9 cellular contexts compared by ENCODE assay signal in the genomic region with DNA sequence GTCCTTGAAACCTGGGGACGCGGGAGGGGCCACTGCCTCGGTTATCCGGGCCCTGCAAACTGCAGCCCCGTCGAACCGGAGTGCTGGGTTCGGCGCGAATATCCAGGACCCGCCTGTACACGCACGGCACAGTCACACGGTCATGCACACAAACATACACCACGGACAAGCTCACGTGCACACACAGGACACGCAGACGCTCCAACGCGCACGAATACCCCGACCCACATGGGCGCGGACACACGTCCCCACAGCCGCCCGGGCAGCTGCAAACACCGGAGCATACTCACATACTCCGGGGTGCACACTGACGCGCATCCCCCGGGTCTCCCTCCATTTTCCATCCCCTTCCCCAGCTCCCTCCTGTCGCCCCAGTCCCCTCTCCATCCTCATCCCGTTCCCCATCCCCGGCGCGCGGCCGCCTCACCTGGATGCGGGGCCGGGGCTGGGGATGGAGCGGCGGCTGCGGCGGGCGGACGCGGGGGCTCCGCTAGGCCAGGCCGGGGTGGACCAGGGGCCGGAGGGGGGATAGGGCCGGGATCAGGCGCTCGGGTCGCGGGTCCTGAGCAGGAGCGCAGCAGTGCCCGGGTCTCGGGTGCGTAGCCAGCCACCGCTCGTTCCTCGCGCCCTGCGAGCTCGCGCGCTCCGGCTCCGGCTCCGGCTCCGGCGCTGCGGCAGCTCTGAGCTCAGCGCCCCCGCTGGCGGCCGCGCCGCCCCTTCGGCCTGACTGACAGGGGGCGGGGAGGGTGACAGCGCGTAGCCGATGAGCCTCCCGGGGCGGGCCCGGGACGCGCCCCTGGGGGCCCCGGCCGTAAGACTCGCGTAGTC. TPM values are rescaled to one million over a fixed set of nuclear protein-coding genes. Genes with fewer than 3 reads are reported as not detected.
DNase-seq lines count a peak whose midpoint lies in the region; ATAC-seq and TF ChIP-seq lines count a peak whose summit lies in the region.
"Had no signal": no experiment of that assay in that cellular context is flagged by ENCODE, and none has a peak within 500 bp of the region (broad histone marks: within the 10 kb centered on the region; RNA-seq: fewer than 3 reads in every experiment).

A gene with protein sequence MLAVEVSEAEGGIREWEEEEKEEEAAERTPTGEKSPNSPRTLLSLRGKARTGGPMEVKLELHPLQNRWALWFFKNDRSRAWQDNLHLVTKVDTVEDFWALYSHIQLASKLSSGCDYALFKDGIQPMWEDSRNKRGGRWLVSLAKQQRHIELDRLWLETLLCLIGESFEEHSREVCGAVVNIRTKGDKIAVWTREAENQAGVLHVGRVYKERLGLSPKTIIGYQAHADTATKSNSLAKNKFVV (plus strand): TSS at position 823 of the 828 bp plus-strand sequence. CDS start 12,113 bp downstream, outside the sequence.
A gene (minus strand): TSS at position 682 of the 828 bp plus-strand sequence. CDS start 880 bp downstream, outside the sequence.

- in situ Hi-C loops in astrocyte of the cerebellum (cut with HindIII; ENCODE audit: low sequenced_read_pairs): no loop called here

- H4K20me1 ChIP-seq in GM23338 (replicated peaks; ENCODE audit: insufficient read depth): peaks cover 6% of the 10 kb centered on the region; the same call in 1 of the 2 replicates

- H3K9me2 ChIP-seq in GM23338 (ENCODE audit: insufficient read depth): no peaks in the 10 kb centered on the region

- H3K4me3 ChIP-seq in GM23338: peak within 1 kb of the TSS; percentile 87
- peak within 1 kb of the TSS; percentile 32 for H3K4me3 ChIP-seq in astrocyte of the cerebellum (ENCODE audit: low read depth, low read length)

- H3K4me1 ChIP-seq in GM23338 (ENCODE audit: insufficient read depth): peaks cover 20% of the 10 kb centered on the region

- CTCF ChIA-PET in Calu3 (lab: Charles Lee): interaction anchor here (0.9 to 1.7 kb wide), 3 partner anchors 8 to 92 kb away, joined by 3 to 4 read pairs (median 3); a partner anchor contains a TSS

- no peak for TF ChIP-seq CTCF in Calu3 (IDR thresholded peaks at IDR 0.05; ENCODE audit: unreplicated experiment)
- no peak for TF ChIP-seq CTCF in GM23338 (conservative IDR thresholded peaks at IDR 0.05; ENCODE audit: low read depth in 2 of 2)
- TF ChIP-seq CTCF in astrocyte of the cerebellum (IDR thresholded peaks at IDR 0.05; ENCODE audit: low read depth, low read length, missing control alignments): no peak

- peak; percentile 81 for ATAC-seq in GM23338

- H3K4me1 Mint-ChIP-seq in Calu3 (ENCODE audit: low read depth, unreplicated experiment) (peaks cover 40% of the 10 kb centered on the region), GM23338 (peaks cover 45% of the 10 kb centered on the region)

- no TSS peak for BruUV-seq in Calu3 (replicated peaks; lab: Mats Ljungman, UMichigan)

- peak within 1 kb of the TSS; percentile 97 for H3K4me2 ChIP-seq in GM23338

- H3K79me2 ChIP-seq in GM23338 (replicated peaks; ENCODE audit: insufficient read depth): no peaks in the 10 kb centered on the region

- no peaks in the 10 kb centered on the region for H3K36me3 ChIP-seq in GM23338 (ENCODE audit: insufficient read depth)

- H3F3A ChIP-seq in GM23338 (replicated peaks; ENCODE audit: low read depth): peaks cover 5% of the 10 kb centered on the region; the same call in 1 of the 2 replicates

- H3K4me3 Mint-ChIP-seq in Calu3 (ENCODE audit: low read depth, unreplicated experiment): peak within 1 kb of the TSS; percentile 27
- H3K4me3 Mint-ChIP-seq in GM23338: peak within 1 kb of the TSS; percentile 73

- H3K27ac Mint-ChIP-seq in Calu3 (ENCODE audit: unreplicated experiment) (no peak within 1 kb of the TSS), GM23338 (no peak within 1 kb of the TSS)

- H3K27me3 Mint-ChIP-seq in Calu3 (ENCODE audit: unreplicated experiment): peaks cover 92% of the 10 kb centered on the region
- H3K27me3 Mint-ChIP-seq in GM23338 (ENCODE audit: insufficient read depth, low read depth, poor library complexity): peaks cover 49% of the 10 kb centered on the region

- H3K9me3 Mint-ChIP-seq in Calu3 (ENCODE audit: low read depth, unreplicated experiment) (peaks cover 2% of the 10 kb centered on the region), GM23338 (peaks cover 4% of the 10 kb centered on the region; the same call in 2 of the 3 replicates)

- DNase-seq in Calu3 (peak; percentile 46), GM23338 (ENCODE audit: low spot score) (peak; percentile 89), NCI-H774 (lab: John Stamatoyannopoulos, UW) (peak; percentile 23), astrocyte of the cerebellum (ENCODE audit: low read depth) (no peak), iPS-NIHi11 (ENCODE audit: low spot score) (peak; percentile 87), SW480 (ENCODE audit: low spot score) (no peak), SHP77 (lab: John Stamatoyannopoulos, UW) (no peak)
- DNase-seq in stimulated activated CD4-positive, alpha-beta T cell treated with anti-CD3 and anti-CD28 coated beads, Interleukin-1b, Interleukin-23, amount 100 ng/mL, for 48 hours: peak; percentile 54

- H3K27me3 ChIP-seq in GM23338 (ENCODE audit: insufficient read depth): peaks cover 41% of the 10 kb centered on the region

- no peak within 1 kb of the TSS for H3K27ac ChIP-seq in GM23338 (ENCODE audit: low read depth)

- intact Hi-C loops in Calu3 (cut with micrococcal nuclease; ENCODE audit: unreplicated experiment): no loop called here

- H3K36me3 Mint-ChIP-seq in Calu3 (ENCODE audit: insufficient read depth, unreplicated experiment) (no peaks in the 10 kb centered on the region), GM23338 (ENCODE audit: low read depth) (no peaks in the 10 kb centered on the region)

- H2AFZ ChIP-seq in GM23338: peak within 1 kb of the TSS; percentile 96

TF ChIP-seq in GM23338, 12 proteins besides CTCF, POLR2A, EP300 and RAD21:
- TF ChIP-seq ZNF114 (CRISPR knock-in tag; IDR thresholded peaks at IDR 0.05) (no peak), POLR2AphosphoS5 (IDR thresholded peaks at IDR 0.05; ENCODE audit: low read depth) (peak; percentile 55; the same call in 1 of the 2 replicates)

RNA-seq across cellular contexts. Expression of the first gene that starts in this region (rescaled TPM):
- not detected in 2 replicates for total RNA-seq in Calu3 (2022)
- 0.17 TPM in 1 of 2 replicates, not detected in the other for total RNA-seq in GM23338 (2014; rRNA removed; shearing (Covaris generic))
- 0.10 TPM in 1 of 2 replicates, not detected in the other for polyA plus RNA-seq in GM23338 (2016; fragmentation: Nextera tagmentation; extraction: Ambion mirVana)
- total RNA-seq: M059J had no signal

RNA-seq across cellular contexts. Expression of the second gene that starts in this region (rescaled TPM):
- total RNA-seq in Calu3 (2022): not detected in 2 replicates
- 1.8 and 3.6 TPM in 2 replicates for total RNA-seq in GM23338 (2014; rRNA removed; shearing (Covaris generic))
- polyA plus RNA-seq in GM23338 (2016; fragmentation: Nextera tagmentation; extraction: Ambion mirVana): 13.5 and 13.8 TPM in 2 replicates
- total RNA-seq: M059J had no signal

Comparison
In these comparisons a context has a peak if more than half of its experiments do, and no peak if none do; other contexts are left out.
1. Peak in DNase-seq in Calu3; RNA of the genes that start here not detected or under 1 TPM.
2. DNase-seq: peak in GM23338 (single experiment), NCI-H774 (single experiment), iPS-NIHi11 (single experiment) and stimulated activated CD4-positive, alpha-beta T cell treated with anti-CD3 and anti-CD28 coated beads, Interleukin-1b, Interleukin-23, amount 100 ng/mL, for 48 hours (single experiment); none in astrocyte of the cerebellum (single experiment), SW480 (single experiment) and SHP77 (0 of 2).